ENCODE assay signal across 9 cellular contexts in genomic region chr19:1270854-1271527, GRCh38. TPM values are rescaled to one million over a fixed set of nuclear protein-coding genes. Genes with fewer than 3 reads are reported as not detected.
DNase-seq lines count a peak whose midpoint lies in the region; ATAC-seq and TF ChIP-seq lines count a peak whose summit lies in the region.
"Had no signal": no experiment of that assay in that cellular context is flagged by ENCODE, and none has a peak within 500 bp of the region (broad histone marks: within the 10 kb centered on the region; RNA-seq: fewer than 3 reads in every experiment).

No MANE protein-coding gene starts in this region.

- CTCF ChIA-PET in T-cell (lab: Charles Lee), result no interaction called here

- peak overlapping the region; percentile 89 to 98 (median 91) for H3K9ac ChIP-seq in skeletal muscle tissue (ENCODE audit: low read depth in 1 of 3, low read length in 3 of 3)

- peak overlapping the region; percentile 82 to 94 (median 89) for H3K4me3 Mint-ChIP-seq in T-cell

- no peaks in the 10 kb centered on the region for H3K9me3 Mint-ChIP-seq in T-cell

- no peak for DNase-seq in T-cell
- no peak for DNase-seq in fibroblast of the aortic adventitia (ENCODE audit: low read depth)
- no peak for DNase-seq in Ammon's horn (ENCODE audit: low spot score)
- no peak for DNase-seq in SKM-1 (lab: John Stamatoyannopoulos, UW; ENCODE audit: unreplicated experiment)

- TF ChIP-seq CTCF in fibroblast of the aortic adventitia (IDR thresholded peaks at IDR 0.05; ENCODE audit: insufficient read depth, low read length), result no peak

- peaks cover 37% of the 10 kb centered on the region for H3K36me3 Mint-ChIP-seq in T-cell

- no peaks in the 10 kb centered on the region for H3K9me3 ChIP-seq in skeletal muscle tissue (ENCODE audit: control insufficient read depth in 3 of 3, low read length in 3 of 3)

- ATAC-seq in GM18505 (IDR thresholded peaks at IDR 0.05; ENCODE audit: unreplicated experiment), result no peak
- ATAC-seq in T-cell (replicated peaks in 1 of 4), result no peak
- ATAC-seq in GM19351 (IDR thresholded peaks at IDR 0.05; ENCODE audit: unreplicated experiment), result no peak
- no peak for ATAC-seq in HG03095 (IDR thresholded peaks at IDR 0.05; ENCODE audit: unreplicated experiment)

- peak; percentile 50 for TF ChIP-seq POLR2A in GM18505 (IDR thresholded peaks at IDR 0.05; ENCODE audit: borderline replicate concordance, extremely low read depth, insufficient read depth, insufficient read length)

- no peaks in the 10 kb centered on the region for H3K27me3 ChIP-seq in skeletal muscle tissue (ENCODE audit: control insufficient read depth in 3 of 3, insufficient read depth in 3 of 3, low read length in 3 of 3)

- POLR2A ChIA-PET in T-cell (lab: Charles Lee), result no interaction called here

- H3K36me3 ChIP-seq in skeletal muscle tissue (ENCODE audit: control insufficient read depth in 3 of 3, insufficient read depth in 3 of 3, low read length in 3 of 3), result peaks cover 41 to 45% (median 42%) of the 10 kb centered on the region in 3 donors

- no peaks in the 10 kb centered on the region for H3K27me3 Mint-ChIP-seq in T-cell

- H3K27ac ChIP-seq in skeletal muscle tissue (ENCODE audit: low read depth, low read length), result peak overlapping the region; percentile 91

- H3K4me1 Mint-ChIP-seq in T-cell, result peaks cover 58 to 68% (median 58%) of the 10 kb centered on the region in 3 donors

- peak overlapping the region; percentile 86 to 89 for H3K27ac Mint-ChIP-seq in T-cell

- peak overlapping the region; percentile 87 for H3K4me3 ChIP-seq in fibroblast of the aortic adventitia (ENCODE audit: low read depth, low read length)
- peak overlapping the region; percentile 91 to 95 (median 91) for H3K4me3 ChIP-seq in skeletal muscle tissue (ENCODE audit: low read length in 3 of 3)

- H3K4me1 ChIP-seq in skeletal muscle tissue (ENCODE audit: control insufficient read depth in 3 of 3, insufficient read depth in 3 of 3, low read length in 3 of 3), result peaks cover 76 to 82% (median 79%) of the 10 kb centered on the region in 3 donors

RNA-seq across cellular contexts. Expression of gene CIRBP, which starts 1.9 kb away (rescaled TPM):
- total RNA-seq in T-cell (100 to 1,000 TPM; 477 to 682 (median 657) TPM), fibroblast of the aortic adventitia (ENCODE audit: low replicate concordance) (245 and 776 TPM in 2 replicates), skeletal muscle tissue (413 TPM)

RNA-seq across cellular contexts. Expression of gene FAM174C, which starts 4.3 kb away (rescaled TPM):
- total RNA-seq in T-cell (10 to 100 TPM; 42.1 to 69.8 (median 60.4) TPM), fibroblast of the aortic adventitia (ENCODE audit: low replicate concordance) (25.2 and 123 TPM in 2 replicates), skeletal muscle tissue (9.4 TPM)

RNA-seq across cellular contexts. Expression of gene EFNA2, which starts 14.7 kb away (rescaled TPM):
- total RNA-seq in T-cell, result under 1 TPM in 1 of 5 donors, not detected in 4; 0.38 TPM
- not detected in 2 replicates for total RNA-seq in fibroblast of the aortic adventitia (ENCODE audit: low replicate concordance)
- 1.0 TPM for total RNA-seq in skeletal muscle tissue
- total RNA-seq: activated CD8-positive, alpha-beta memory T cell treated with anti-CD3 and anti-CD28 coated beads for 36 hours had no signal

RNA-seq across cellular contexts. Expression of gene MIDN, which starts 22.6 kb away (rescaled TPM):
- total RNA-seq in T-cell (100 to 1,000 TPM in 1 of 5 donors, 10 to 100 TPM in 4; 54.0 to 161 (median 66.9) TPM), fibroblast of the aortic adventitia (ENCODE audit: low replicate concordance) (23.2 and 32.5 TPM in 2 replicates), skeletal muscle tissue (5.2 TPM)

RNA-seq across cellular contexts. Expression of gene ATP5F1D, which starts 29.4 kb away (rescaled TPM):
- total RNA-seq in T-cell (100 to 1,000 TPM; 117 to 233 (median 155) TPM), fibroblast of the aortic adventitia (ENCODE audit: low replicate concordance) (15.7 and 55.6 TPM in 2 replicates), skeletal muscle tissue (24.5 TPM)
